8 cellular contexts compared by ENCODE assay signal in the genomic region with DNA sequence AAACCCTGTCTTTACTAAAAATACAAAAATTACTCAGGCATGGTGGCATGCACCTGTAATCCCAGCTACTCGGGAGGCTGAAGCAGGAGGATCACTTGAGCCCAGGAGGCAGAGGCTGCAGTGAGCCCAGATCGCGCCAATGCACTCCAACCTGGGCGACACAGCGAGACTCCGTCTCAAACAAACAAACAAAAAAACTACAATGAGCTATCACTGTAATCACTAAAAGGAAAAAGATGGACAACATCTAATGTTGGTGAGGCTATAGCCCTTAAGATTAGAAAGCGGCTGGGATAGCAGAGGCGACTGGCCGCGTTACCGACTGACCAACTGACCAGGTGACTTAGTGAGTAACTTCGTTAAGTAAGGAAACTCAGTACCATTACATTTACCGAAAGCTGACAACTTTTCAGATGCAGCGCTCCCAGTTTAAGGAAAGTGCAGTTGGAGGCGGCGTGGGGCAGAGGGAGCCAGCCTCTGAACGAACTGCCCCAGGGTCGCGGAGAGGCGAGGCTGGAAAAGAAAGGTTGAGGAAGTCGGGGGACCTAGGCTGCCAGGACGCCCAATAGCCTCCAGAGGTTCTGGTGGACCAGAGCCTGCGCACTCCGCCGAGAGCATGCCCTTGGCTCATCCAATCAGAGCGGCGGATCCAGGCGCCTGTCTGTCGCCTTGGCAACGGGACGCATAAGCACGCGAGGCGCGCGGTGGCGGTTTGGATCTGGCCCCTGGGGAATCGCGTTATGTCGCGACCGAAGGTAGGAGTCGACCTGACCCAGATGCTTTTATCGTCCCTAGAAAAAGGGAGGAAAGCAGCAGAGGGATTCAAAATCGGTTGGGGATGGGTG. TPM values are rescaled to one million over a fixed set of nuclear protein-coding genes. Genes with fewer than 3 reads are reported as not detected.
A peak's percentile ranks its signal among the peaks of the same experiment; 100 is the strongest.
DNase-seq lines count a peak whose midpoint lies in the region; ATAC-seq, FAIRE-seq and TF ChIP-seq lines count a peak whose summit lies in the region.

No MANE protein-coding gene starts in this region.

- DNase-seq in GM13976 (ENCODE audit: low spot score), result peak; percentile 92
- peak; percentile 65 for DNase-seq in NCI-H1694 (lab: John Stamatoyannopoulos, UW)
- DNase-seq in T-helper 2 cell, result peak; percentile 38 to 81 (median 69)
- DNase-seq in astrocyte (ENCODE audit: low read depth), result peak; percentile 87
- peak; percentile 97 for DNase-seq in hepatic stellate cell (ENCODE audit: low spot score)
- DNase-seq in pulmonary artery endothelial cell (ENCODE audit: low read depth, low spot score), result peak; percentile 79
- DNase-seq in urothelium cell line (ENCODE audit: low spot score), result peak; percentile 99

- H2AFZ ChIP-seq in astrocyte (ENCODE audit: low read depth, low read length), result peak overlapping the region; percentile 95

- no peaks in the 10 kb centered on the region for H3K4me1 Mint-ChIP-seq in astrocyte (ENCODE audit: low read depth, unreplicated experiment)

- no peaks in the 10 kb centered on the region for H3K36me3 Mint-ChIP-seq in astrocyte (ENCODE audit: low read depth, unreplicated experiment)

- FAIRE-seq in astrocyte (lab: Jason Lieb, UNC) (peak; percentile 45), urothelium cell line (lab: Jason Lieb, UNC) (peak; percentile 79)

- no peaks in the 10 kb centered on the region for H3K27me3 Mint-ChIP-seq in astrocyte (ENCODE audit: low read depth, unreplicated experiment)

- peak; percentile 92 for ATAC-seq in HG02870 (IDR thresholded peaks at IDR 0.05; ENCODE audit: unreplicated experiment)

- TF ChIP-seq CTCF in GM13976 (IDR thresholded peaks at IDR 0.05; ENCODE audit: borderline replicate concordance, control extremely low read depth, extremely low read depth, insufficient read depth, missing control alignments), result no peak
- no peak for TF ChIP-seq CTCF in astrocyte (IDR thresholded peaks at IDR 0.05; ENCODE audit: insufficient read depth, low read depth, low read length)

- H3K4me3 Mint-ChIP-seq in astrocyte (ENCODE audit: unreplicated experiment), result peak overlapping the region; percentile 87

- no peaks in the 10 kb centered on the region for H3K9me3 ChIP-seq in astrocyte (ENCODE audit: insufficient read depth, low read depth, low read length)

- H3K27ac Mint-ChIP-seq in astrocyte (ENCODE audit: unreplicated experiment), result peak overlapping the region; percentile 82

- peak overlapping the region; percentile 62 for H3K27ac ChIP-seq in astrocyte (ENCODE audit: low read depth, low read length)

- H3K9me3 Mint-ChIP-seq in astrocyte (ENCODE audit: unreplicated experiment), result peaks cover 2% of the 10 kb centered on the region

- no peaks in the 10 kb centered on the region for H3K36me3 ChIP-seq in astrocyte (ENCODE audit: insufficient read depth, low read length)

- in situ Hi-C loops in GM13976 (cut with MboI; ENCODE audit: low sequenced_read_pairs, unreplicated experiment), result no loop called here

- peaks cover 3% of the 10 kb centered on the region for H3K27me3 ChIP-seq in astrocyte (ENCODE audit: insufficient read depth, low read length)

- peak overlapping the region; percentile 87 for H3K4me3 ChIP-seq in astrocyte (ENCODE audit: insufficient read depth, low read depth, low read length)

- H3K4me1 ChIP-seq in astrocyte (ENCODE audit: insufficient read depth, low read length), result no peaks in the 10 kb centered on the region

- no peaks in the 10 kb centered on the region for H4K20me1 ChIP-seq in astrocyte (ENCODE audit: insufficient read depth, low read length)

- no peaks in the 10 kb centered on the region for H3K79me2 ChIP-seq in astrocyte (ENCODE audit: insufficient read depth, low read length)

- H3K9ac ChIP-seq in astrocyte (ENCODE audit: low read length), result peak overlapping the region; percentile 79

- H3K4me2 ChIP-seq in astrocyte (ENCODE audit: low read length), result peak overlapping the region; percentile 100

RNA-seq across cellular contexts. Expression of a gene that starts 8.9 kb away (rescaled TPM):
- 0.34 and 0.41 TPM in 2 replicates for total RNA-seq in astrocyte
- 0.04 and 0.07 TPM in 2 replicates for total RNA-seq in pulmonary artery endothelial cell

RNA-seq across cellular contexts. Expression of a gene that starts 9.0 kb away (rescaled TPM):
- total RNA-seq in astrocyte (1.2 and 3.1 TPM in 2 replicates), pulmonary artery endothelial cell (not detected in 2 replicates)

RNA-seq across cellular contexts. Expression of a gene that starts 34.0 kb away (rescaled TPM):
- total RNA-seq in astrocyte, result 26.0 and 37.1 TPM in 2 replicates
- not detected in 2 replicates for total RNA-seq in pulmonary artery endothelial cell

Comparison
In these comparisons a context has a peak if more than half of its experiments do, and no peak if none do; other contexts are left out.
1. Peak in every context shown above with its lines: DNase-seq, ATAC-seq, H3K4me3 ChIP-seq and H3K27ac ChIP-seq.
2. RNA of a gene that starts 34.0 kb away (total RNA-seq): 26.0 to 37.1 TPM in astrocyte; not detected in pulmonary artery endothelial cell; every median in the first group is over 10 times any median in the second.